ENCODE assay signal across 1 cellular context in the genomic region with DNA sequence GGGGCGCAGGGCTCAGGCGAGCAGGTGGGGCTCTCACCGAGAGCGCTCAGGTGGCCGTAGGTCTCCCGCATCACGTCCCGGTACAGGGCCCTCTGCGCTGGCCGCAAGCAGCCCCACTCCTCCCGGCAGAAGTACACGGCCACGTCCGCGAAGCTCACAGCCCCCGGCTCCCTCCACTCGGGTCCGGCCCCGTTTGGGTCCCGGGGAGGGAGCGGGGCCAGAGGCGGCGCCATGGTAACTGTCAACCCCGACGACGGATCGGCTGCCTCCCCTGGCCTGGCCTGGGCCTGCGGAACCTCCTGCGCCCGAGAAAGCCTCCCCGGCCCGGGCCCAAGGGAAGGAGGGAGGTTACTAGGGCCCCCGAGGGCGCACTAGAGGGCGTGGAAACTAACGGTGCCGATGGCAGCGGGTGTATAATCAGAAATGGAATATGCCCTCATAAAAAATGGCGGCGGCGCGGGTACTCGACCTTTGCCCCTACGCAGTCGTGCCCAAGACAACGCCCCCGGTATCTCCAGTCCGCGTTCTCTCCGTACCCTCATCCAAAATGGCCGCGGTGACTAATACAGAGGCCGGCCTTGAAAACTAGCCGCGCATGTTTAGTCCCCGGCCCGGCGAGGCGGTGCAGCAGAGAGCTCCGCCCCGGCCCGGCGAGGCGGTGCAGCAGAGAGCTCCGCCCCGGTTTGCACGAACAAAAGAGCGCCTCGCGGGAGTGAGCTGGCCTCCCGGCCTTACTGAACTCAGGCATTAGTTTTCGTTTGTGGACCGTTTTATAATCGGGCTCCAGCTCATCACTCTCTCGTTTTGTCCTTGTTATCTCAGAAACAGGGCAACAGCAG.
TF ChIP-seq lines count a peak whose summit lies in the region.

A gene (minus strand): TSS at position 425 of the 839 bp plus-strand sequence. CDS start 192 bp downstream, at position 233.

TF ChIP-seq in HEK293, 187 proteins besides CTCF, POLR2A, EP300 and RAD21 (continued from another document and continues in another):
- TF ChIP-seq, protein P1, sequence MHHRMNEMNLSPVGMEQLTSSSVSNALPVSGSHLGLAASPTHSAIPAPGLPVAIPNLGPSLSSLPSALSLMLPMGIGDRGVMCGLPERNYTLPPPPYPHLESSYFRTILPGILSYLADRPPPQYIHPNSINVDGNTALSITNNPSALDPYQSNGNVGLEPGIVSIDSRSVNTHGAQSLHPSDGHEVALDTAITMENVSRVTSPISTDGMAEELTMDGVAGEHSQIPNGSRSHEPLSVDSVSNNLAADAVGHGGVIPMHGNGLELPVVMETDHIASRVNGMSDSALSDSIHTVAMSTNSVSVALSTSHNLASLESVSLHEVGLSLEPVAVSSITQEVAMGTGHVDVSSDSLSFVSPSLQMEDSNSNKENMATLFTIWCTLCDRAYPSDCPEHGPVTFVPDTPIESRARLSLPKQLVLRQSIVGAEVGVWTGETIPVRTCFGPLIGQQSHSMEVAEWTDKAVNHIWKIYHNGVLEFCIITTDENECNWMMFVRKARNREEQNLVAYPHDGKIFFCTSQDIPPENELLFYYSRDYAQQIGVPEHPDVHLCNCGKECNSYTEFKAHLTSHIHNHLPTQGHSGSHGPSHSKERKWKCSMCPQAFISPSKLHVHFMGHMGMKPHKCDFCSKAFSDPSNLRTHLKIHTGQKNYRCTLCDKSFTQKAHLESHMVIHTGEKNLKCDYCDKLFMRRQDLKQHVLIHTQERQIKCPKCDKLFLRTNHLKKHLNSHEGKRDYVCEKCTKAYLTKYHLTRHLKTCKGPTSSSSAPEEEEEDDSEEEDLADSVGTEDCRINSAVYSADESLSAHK (tag by site-specific recombination; IDR thresholded peaks at IDR 0.05): peak; percentile 56
- TF ChIP-seq ZNF214 (tag by site-specific recombination; IDR thresholded peaks at IDR 0.05; ENCODE audit: borderline replicate concordance): no peak
- no peak for TF ChIP-seq ZNF174 (tag by site-specific recombination; IDR thresholded peaks at IDR 0.05)
- TF ChIP-seq ZNF221 (tag by site-specific recombination; IDR thresholded peaks at IDR 0.05; ENCODE audit: borderline replicate concordance): no peak
- TF ChIP-seq, protein P2, sequence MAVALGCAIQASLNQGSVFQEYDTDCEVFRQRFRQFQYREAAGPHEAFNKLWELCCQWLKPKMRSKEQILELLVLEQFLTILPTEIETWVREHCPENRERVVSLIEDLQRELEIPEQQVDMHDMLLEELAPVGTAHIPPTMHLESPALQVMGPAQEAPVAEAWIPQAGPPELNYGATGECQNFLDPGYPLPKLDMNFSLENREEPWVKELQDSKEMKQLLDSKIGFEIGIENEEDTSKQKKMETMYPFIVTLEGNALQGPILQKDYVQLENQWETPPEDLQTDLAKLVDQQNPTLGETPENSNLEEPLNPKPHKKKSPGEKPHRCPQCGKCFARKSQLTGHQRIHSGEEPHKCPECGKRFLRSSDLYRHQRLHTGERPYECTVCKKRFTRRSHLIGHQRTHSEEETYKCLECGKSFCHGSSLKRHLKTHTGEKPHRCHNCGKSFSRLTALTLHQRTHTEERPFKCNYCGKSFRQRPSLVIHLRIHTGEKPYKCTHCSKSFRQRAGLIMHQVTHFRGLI (tag by site-specific recombination; IDR thresholded peaks at IDR 0.05): no peak; the same call in 1 of the 2 replicates
- TF ChIP-seq ZNF561 (tag by site-specific recombination; IDR thresholded peaks at IDR 0.05; ENCODE audit: borderline replicate concordance): peak; percentile 89
- TF ChIP-seq, protein P3, sequence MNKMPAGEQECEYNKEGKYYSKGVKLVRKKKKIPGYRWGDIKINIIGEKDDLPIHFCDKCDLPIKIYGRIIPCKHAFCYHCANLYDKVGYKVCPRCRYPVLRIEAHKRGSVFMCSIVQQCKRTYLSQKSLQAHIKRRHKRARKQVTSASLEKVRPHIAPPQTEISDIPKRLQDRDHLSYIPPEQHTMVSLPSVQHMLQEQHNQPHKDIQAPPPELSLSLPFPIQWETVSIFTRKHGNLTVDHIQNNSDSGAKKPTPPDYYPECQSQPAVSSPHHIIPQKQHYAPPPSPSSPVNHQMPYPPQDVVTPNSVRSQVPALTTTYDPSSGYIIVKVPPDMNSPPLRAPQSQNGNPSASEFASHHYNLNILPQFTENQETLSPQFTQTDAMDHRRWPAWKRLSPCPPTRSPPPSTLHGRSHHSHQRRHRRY (tag by site-specific recombination; IDR thresholded peaks at IDR 0.05): no peak
- no peak for TF ChIP-seq ZFP37 (tag by site-specific recombination; IDR thresholded peaks at IDR 0.05)
- TF ChIP-seq ZNF585B (tag by site-specific recombination; IDR thresholded peaks at IDR 0.05): no peak
- TF ChIP-seq ZNF677 (tag by site-specific recombination; IDR thresholded peaks at IDR 0.05): no peak
- TF ChIP-seq BCL11A (tag by site-specific recombination; IDR thresholded peaks at IDR 0.05; ENCODE audit: low read depth): peak; percentile 69; the same call in 1 of the 2 replicates
- TF ChIP-seq, protein P4, sequence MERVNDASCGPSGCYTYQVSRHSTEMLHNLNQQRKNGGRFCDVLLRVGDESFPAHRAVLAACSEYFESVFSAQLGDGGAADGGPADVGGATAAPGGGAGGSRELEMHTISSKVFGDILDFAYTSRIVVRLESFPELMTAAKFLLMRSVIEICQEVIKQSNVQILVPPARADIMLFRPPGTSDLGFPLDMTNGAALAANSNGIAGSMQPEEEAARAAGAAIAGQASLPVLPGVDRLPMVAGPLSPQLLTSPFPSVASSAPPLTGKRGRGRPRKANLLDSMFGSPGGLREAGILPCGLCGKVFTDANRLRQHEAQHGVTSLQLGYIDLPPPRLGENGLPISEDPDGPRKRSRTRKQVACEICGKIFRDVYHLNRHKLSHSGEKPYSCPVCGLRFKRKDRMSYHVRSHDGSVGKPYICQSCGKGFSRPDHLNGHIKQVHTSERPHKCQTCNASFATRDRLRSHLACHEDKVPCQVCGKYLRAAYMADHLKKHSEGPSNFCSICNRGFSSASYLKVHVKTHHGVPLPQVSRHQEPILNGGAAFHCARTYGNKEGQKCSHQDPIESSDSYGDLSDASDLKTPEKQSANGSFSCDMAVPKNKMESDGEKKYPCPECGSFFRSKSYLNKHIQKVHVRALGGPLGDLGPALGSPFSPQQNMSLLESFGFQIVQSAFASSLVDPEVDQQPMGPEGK (tag by site-specific recombination; IDR thresholded peaks at IDR 0.05): peak; percentile 92
- peak; percentile 64 for TF ChIP-seq ZIC2 (tag by site-specific recombination; IDR thresholded peaks at IDR 0.05)
- TF ChIP-seq, protein P5, sequence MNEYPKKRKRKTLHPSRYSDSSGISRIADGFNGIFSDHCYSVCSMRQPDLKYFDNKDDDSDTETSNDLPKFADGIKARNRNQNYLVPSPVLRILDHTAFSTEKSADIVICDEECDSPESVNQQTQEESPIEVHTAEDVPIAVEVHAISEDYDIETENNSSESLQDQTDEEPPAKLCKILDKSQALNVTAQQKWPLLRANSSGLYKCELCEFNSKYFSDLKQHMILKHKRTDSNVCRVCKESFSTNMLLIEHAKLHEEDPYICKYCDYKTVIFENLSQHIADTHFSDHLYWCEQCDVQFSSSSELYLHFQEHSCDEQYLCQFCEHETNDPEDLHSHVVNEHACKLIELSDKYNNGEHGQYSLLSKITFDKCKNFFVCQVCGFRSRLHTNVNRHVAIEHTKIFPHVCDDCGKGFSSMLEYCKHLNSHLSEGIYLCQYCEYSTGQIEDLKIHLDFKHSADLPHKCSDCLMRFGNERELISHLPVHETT (tag by site-specific recombination; IDR thresholded peaks at IDR 0.05): no peak
- peak; percentile 96 for TF ChIP-seq KLF8 (tag by site-specific recombination; IDR thresholded peaks at IDR 0.05)
- no peak for TF ChIP-seq ZNF16 (tag by site-specific recombination; IDR thresholded peaks at IDR 0.05; ENCODE audit: low read depth)
- TF ChIP-seq ZNF10 (tag by site-specific recombination; IDR thresholded peaks at IDR 0.05): peak; percentile 35; the same call in 1 of the 2 replicates
- TF ChIP-seq ZNF19 (tag by site-specific recombination; IDR thresholded peaks at IDR 0.05; ENCODE audit: low read depth): no peak
- TF ChIP-seq, protein P6, sequence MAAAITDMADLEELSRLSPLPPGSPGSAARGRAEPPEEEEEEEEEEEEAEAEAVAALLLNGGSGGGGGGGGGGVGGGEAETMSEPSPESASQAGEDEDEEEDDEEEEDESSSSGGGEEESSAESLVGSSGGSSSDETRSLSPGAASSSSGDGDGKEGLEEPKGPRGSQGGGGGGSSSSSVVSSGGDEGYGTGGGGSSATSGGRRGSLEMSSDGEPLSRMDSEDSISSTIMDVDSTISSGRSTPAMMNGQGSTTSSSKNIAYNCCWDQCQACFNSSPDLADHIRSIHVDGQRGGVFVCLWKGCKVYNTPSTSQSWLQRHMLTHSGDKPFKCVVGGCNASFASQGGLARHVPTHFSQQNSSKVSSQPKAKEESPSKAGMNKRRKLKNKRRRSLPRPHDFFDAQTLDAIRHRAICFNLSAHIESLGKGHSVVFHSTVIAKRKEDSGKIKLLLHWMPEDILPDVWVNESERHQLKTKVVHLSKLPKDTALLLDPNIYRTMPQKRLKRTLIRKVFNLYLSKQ (tag by site-specific recombination; IDR thresholded peaks at IDR 0.05; ENCODE audit: borderline replicate concordance): no peak
- TF ChIP-seq, protein P7, sequence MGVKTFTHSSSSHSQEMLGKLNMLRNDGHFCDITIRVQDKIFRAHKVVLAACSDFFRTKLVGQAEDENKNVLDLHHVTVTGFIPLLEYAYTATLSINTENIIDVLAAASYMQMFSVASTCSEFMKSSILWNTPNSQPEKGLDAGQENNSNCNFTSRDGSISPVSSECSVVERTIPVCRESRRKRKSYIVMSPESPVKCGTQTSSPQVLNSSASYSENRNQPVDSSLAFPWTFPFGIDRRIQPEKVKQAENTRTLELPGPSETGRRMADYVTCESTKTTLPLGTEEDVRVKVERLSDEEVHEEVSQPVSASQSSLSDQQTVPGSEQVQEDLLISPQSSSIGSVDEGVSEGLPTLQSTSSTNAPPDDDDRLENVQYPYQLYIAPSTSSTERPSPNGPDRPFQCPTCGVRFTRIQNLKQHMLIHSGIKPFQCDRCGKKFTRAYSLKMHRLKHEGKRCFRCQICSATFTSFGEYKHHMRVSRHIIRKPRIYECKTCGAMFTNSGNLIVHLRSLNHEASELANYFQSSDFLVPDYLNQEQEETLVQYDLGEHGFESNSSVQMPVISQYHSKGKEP (tag by site-specific recombination; IDR thresholded peaks at IDR 0.05): peak; percentile 49; the same call in 1 of the 2 replicates
- peak; percentile 73 for TF ChIP-seq ZFHX2 (tag by site-specific recombination; conservative IDR thresholded peaks at IDR 0.05)
- TF ChIP-seq BCL11B (tag by site-specific recombination; IDR thresholded peaks at IDR 0.05; ENCODE audit: low read depth): peak; percentile 75; the same call in 1 of the 2 replicates
- peak; percentile 75 for TF ChIP-seq ZNF2 (tag by site-specific recombination; IDR thresholded peaks at IDR 0.05)
- no peak for TF ChIP-seq MEIS1 (CRISPR knock-in tag; IDR thresholded peaks at IDR 0.05; ENCODE audit: borderline replicate concordance)
- no peak for TF ChIP-seq SCRT1 (tag by site-specific recombination; IDR thresholded peaks at IDR 0.05; ENCODE audit: borderline replicate concordance)
- TF ChIP-seq ZNF596 (tag by site-specific recombination; IDR thresholded peaks at IDR 0.05): no peak
- TF ChIP-seq ZNF169 (tag by site-specific recombination; IDR thresholded peaks at IDR 0.05): no peak
- no peak for TF ChIP-seq ZNF202 (tag by site-specific recombination; IDR thresholded peaks at IDR 0.05; ENCODE audit: borderline replicate concordance)
- TF ChIP-seq ZNF530 (tag by site-specific recombination; IDR thresholded peaks at IDR 0.05; ENCODE audit: low read depth): no peak
- TF ChIP-seq, protein P8, sequence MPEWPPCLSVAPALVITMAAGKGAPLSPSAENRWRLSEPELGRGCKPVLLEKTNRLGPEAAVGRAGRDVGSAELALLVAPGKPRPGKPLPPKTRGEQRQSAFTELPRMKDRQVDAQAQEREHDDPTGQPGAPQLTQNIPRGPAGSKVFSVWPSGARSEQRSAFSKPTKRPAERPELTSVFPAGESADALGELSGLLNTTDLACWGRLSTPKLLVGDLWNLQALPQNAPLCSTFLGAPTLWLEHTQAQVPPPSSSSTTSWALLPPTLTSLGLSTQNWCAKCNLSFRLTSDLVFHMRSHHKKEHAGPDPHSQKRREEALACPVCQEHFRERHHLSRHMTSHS (tag by site-specific recombination; IDR thresholded peaks at IDR 0.05): no peak
- TF ChIP-seq HOXC10 (CRISPR knock-in tag; IDR thresholded peaks at IDR 0.05): no peak
- TF ChIP-seq ZNF658 (tag by site-specific recombination; IDR thresholded peaks at IDR 0.05): no peak
- TF ChIP-seq TRIM28 (IDR thresholded peaks at IDR 0.05; ENCODE audit: borderline replicate concordance, low read length): peak; percentile 82
- TF ChIP-seq YY1 (tag by site-specific recombination; IDR thresholded peaks at IDR 0.05): peak; percentile 98
- no peak for TF ChIP-seq ZNF624 (tag by site-specific recombination; IDR thresholded peaks at IDR 0.05)
- no peak; the same call in 1 of the 2 replicates for TF ChIP-seq ZNF146 (tag by site-specific recombination; IDR thresholded peaks at IDR 0.05)
- TF ChIP-seq, protein P9, sequence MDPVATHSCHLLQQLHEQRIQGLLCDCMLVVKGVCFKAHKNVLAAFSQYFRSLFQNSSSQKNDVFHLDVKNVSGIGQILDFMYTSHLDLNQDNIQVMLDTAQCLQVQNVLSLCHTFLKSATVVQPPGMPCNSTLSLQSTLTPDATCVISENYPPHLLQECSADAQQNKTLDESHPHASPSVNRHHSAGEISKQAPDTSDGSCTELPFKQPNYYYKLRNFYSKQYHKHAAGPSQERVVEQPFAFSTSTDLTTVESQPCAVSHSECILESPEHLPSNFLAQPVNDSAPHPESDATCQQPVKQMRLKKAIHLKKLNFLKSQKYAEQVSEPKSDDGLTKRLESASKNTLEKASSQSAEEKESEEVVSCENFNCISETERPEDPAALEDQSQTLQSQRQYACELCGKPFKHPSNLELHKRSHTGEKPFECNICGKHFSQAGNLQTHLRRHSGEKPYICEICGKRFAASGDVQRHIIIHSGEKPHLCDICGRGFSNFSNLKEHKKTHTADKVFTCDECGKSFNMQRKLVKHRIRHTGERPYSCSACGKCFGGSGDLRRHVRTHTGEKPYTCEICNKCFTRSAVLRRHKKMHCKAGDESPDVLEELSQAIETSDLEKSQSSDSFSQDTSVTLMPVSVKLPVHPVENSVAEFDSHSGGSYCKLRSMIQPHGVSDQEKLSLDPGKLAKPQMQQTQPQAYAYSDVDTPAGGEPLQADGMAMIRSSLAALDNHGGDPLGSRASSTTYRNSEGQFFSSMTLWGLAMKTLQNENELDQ (tag by site-specific recombination; IDR thresholded peaks at IDR 0.05; ENCODE audit: low read depth): no peak
- peak; percentile 95 for TF ChIP-seq ZNF777 (tag by site-specific recombination; IDR thresholded peaks at IDR 0.05; ENCODE audit: borderline replicate concordance)
- no peak for TF ChIP-seq ZNF529 (tag by site-specific recombination; IDR thresholded peaks at IDR 0.05; ENCODE audit: insufficient replicate concordance)
- no peak; the same call in 1 of the 2 replicates for TF ChIP-seq ZNF843 (tag by site-specific recombination; IDR thresholded peaks at IDR 0.05)
- TF ChIP-seq ZNF350 (tag by site-specific recombination; IDR thresholded peaks at IDR 0.05): no peak
- no peak; the same call in 1 of the 2 replicates for TF ChIP-seq ZSCAN23 (tag by site-specific recombination; IDR thresholded peaks at IDR 0.05)
